In the genomic region with DNA sequence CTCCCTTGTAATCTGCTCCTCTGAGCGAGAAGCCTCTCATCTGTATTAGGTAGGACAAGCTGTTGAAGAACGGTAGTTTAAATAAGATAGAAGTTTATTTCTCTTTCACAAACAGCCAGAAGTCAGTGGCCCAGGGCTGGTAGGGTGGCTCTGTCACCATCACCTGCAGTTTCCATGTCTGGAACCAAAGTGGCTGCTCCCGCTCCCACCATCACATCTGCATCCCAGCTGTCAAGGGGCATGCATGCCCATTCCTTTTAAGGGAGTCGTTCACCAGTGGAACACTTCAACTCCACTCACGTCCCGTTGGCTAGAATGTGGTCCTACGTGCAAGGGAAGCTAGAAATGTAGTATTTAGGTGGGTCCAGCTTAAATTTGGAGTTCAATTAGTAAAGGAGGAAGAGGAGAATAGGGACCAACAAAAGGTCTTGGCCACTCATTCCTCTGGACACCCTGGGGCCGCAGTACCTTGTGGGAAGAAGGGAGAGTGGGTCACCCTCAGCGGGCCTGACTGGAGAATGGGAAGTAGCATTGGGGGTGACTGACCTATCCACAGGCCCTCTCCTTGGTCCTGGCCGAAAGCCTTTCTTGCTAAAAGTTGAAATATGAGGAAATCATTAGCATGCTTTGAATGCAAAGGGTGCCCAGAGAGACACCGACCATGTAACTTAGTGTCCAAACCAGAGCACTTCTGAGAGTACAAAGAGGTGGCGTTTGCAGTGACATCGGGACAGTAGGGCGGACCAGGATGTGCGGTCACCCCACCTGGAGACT, we compare ENCODE assay signal across 26 cellular contexts. TPM values are rescaled to one million over a fixed set of nuclear protein-coding genes. Genes with fewer than 3 reads are reported as not detected.
"Had no signal": no experiment of that assay in that cellular context is flagged by ENCODE, and none has a peak within 500 bp of the region (broad histone marks: within the 10 kb centered on the region; RNA-seq: fewer than 3 reads in every experiment).

No MANE protein-coding gene starts in this region.

- H3K4me3 ChIP-seq: adrenal gland, body of pancreas, cardiac muscle cell, Peyer's patch, SJCRH30 had no signal

- H3K36me3 ChIP-seq: adrenal gland, cardiac muscle cell, Peyer's patch, SJCRH30 had no signal

- H3K36me3 Mint-ChIP-seq: activated naive CD8-positive, alpha-beta T cell treated with anti-CD3 and anti-CD28 coated beads, Interleukin-2, amount 10 ng/mL, durations not matched to agents 7 days and 5 days; WTC11 had no signal

- H3K9me3 Mint-ChIP-seq: activated naive CD8-positive, alpha-beta T cell treated with anti-CD3 and anti-CD28 coated beads, Interleukin-2, amount 10 ng/mL, durations not matched to agents 7 days and 5 days; T-helper 1 cell treated with Interleukin-12 subunit alpha and Interleukin-12 subunit beta and Interleukin-4 antibody, amounts not matched to agents 30 μg/mL and 1 μg/mL, for 36 hours; WTC11 had no signal

- H3K27ac ChIP-seq: adrenal gland, body of pancreas, cardiac muscle cell, Peyer's patch, RWPE1, SJCRH30 had no signal

- H3K27me3 ChIP-seq: body of pancreas, cardiac muscle cell, Peyer's patch, SJCRH30 had no signal

- H3K27me3 Mint-ChIP-seq: activated naive CD8-positive, alpha-beta T cell treated with anti-CD3 and anti-CD28 coated beads, Interleukin-2, amount 10 ng/mL, durations not matched to agents 7 days and 5 days had no signal

- H3K27ac Mint-ChIP-seq: activated CD8-positive, alpha-beta T cell treated with anti-CD3 and anti-CD28 coated beads, Interleukin-2, amount 10 ng/mL, durations not matched to agents 7 days and 5 days; activated naive CD8-positive, alpha-beta T cell treated with anti-CD3 and anti-CD28 coated beads, Interleukin-2, amount 10 ng/mL, durations not matched to agents 7 days and 5 days; T-helper 1 cell treated with Interleukin-12 subunit alpha and Interleukin-12 subunit beta and Interleukin-4 antibody, amounts not matched to agents 30 μg/mL and 1 μg/mL, for 36 hours; WTC11 had no signal

- ATAC-seq: activated CD8-positive, alpha-beta T cell treated with anti-CD3 and anti-CD28 coated beads, Interleukin-2, amount 10 ng/mL, durations not matched to agents 7 days and 5 days; body of pancreas had no signal

- DNase-seq: activated CD4-positive, alpha-beta T cell treated with anti-CD3 and anti-CD28 coated beads for 48 hours; activated CD4-positive, alpha-beta T cell treated with anti-CD3 and anti-CD28 coated beads, Interleukin-2, amount 50 U/mL, for 4 hours; activated CD4-positive, CD25-positive, alpha-beta regulatory T cell treated with anti-CD3 and anti-CD28 coated beads, Interleukin-2, amount 50 U/mL, for 72 hours; activated CD8-positive, alpha-beta memory T cell treated with anti-CD3 and anti-CD28 coated beads, Interleukin-2, amount 50 U/mL, for 48 hours; activated CD8-positive, alpha-beta T cell treated with anti-CD3 and anti-CD28 coated beads, Interleukin-2, amount 10 ng/mL, durations not matched to agents 7 days and 5 days; activated naive CD4-positive, alpha-beta T cell treated with anti-CD3 and anti-CD28 coated beads, Interleukin-2, amount 50 U/mL, for 16 hours; activated naive CD8-positive, alpha-beta T cell treated with anti-CD3 and anti-CD28 coated beads, Interleukin-2, amount 10 ng/mL, durations not matched to agents 7 days and 5 days; activated T-cell treated with anti-CD3 and anti-CD28 coated beads, Interleukin-2, amount 50 U/mL, for 1 hour; adrenal gland; aorta; body of pancreas; Kasumi-1; NCI-H1105 treated with DMSO at 0.1 percent for 48 hours; NCI-H1436 treated with DMSO at 0.1 percent for 48 hours; NCI-H187; NCI-H2081; NCI-H510A treated with DMSO at 0.1 percent for 48 hours; NCI-H69; NK-92 treated with Interleukin-12 subunit alpha and Interleukin-12 subunit beta, amount 100 ng/mL, for 24 hours; Peyer's patch; Right ventricle myocardium superior; SJCRH30 had no signal

- H3K4me1 ChIP-seq: adrenal gland, Peyer's patch had no signal

- H3K4me3 Mint-ChIP-seq: activated CD8-positive, alpha-beta T cell treated with anti-CD3 and anti-CD28 coated beads, Interleukin-2, amount 10 ng/mL, durations not matched to agents 7 days and 5 days; activated naive CD8-positive, alpha-beta T cell treated with anti-CD3 and anti-CD28 coated beads, Interleukin-2, amount 10 ng/mL, durations not matched to agents 7 days and 5 days; T-helper 1 cell treated with Interleukin-12 subunit alpha and Interleukin-12 subunit beta and Interleukin-4 antibody, amounts not matched to agents 30 μg/mL and 1 μg/mL, for 36 hours; WTC11 had no signal

- H3K9me3 ChIP-seq: adrenal gland, body of pancreas, SJCRH30 had no signal

RNA-seq across cellular contexts. Expression of gene ELFN1, which starts 48.0 kb away (rescaled TPM):
- total RNA-seq: activated CD8-positive, alpha-beta T cell treated with anti-CD3 and anti-CD28 coated beads, Interleukin-2, amount 10 ng/mL, durations not matched to agents 7 days and 5 days; activated naive CD8-positive, alpha-beta T cell treated with anti-CD3 and anti-CD28 coated beads, Interleukin-2, amount 10 ng/mL, durations not matched to agents 7 days and 5 days had no signal
